In the genomic region with DNA sequence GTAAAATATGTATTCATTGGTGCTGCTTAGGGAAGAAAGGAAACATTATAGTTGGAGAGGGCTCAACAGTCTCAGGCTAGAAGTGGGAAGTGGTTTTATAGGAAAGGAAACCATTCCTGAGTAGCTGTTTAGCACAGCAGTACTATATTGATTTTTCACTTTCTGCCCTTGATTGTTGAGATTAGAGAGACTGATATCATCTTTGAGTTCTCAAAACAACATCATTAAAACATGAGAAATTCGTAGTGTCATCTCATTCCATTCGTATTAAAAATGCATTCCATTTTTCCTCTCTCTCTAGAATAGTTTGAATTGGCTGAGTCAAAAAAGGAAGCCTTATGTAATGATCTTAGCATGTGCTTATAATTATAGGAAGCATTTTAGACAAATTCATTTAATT, we compare ENCODE assay signal across 24 cellular contexts. TPM values are rescaled to one million over a fixed set of nuclear protein-coding genes. Genes with fewer than 3 reads are reported as not detected.
A peak's percentile ranks its signal among the peaks of the same experiment; 100 is the strongest.
DNase-seq lines count a peak whose midpoint lies in the region; ATAC-seq, FAIRE-seq and TF ChIP-seq lines count a peak whose summit lies in the region.
"Had no signal": no experiment of that assay in that cellular context is flagged by ENCODE, and none has a peak within 500 bp of the region (broad histone marks: within the 10 kb centered on the region; RNA-seq: fewer than 3 reads in every experiment).

No MANE protein-coding gene starts in this region.

- H3K27me3 Mint-ChIP-seq in stimulated activated naive CD8-positive, alpha-beta T cell treated with anti-CD3 and anti-CD28 coated beads, Interleukin-15, amount 100 ng/mL, for 72 hours = no peaks in the 10 kb centered on the region
- H3K27me3 Mint-ChIP-seq: activated CD4-positive, alpha-beta T cell treated with anti-CD3 and anti-CD28 coated beads for 36 hours; activated CD8-positive, alpha-beta memory T cell treated with anti-CD3 and anti-CD28 coated beads, Interleukin-2, amount 10 ng/mL, durations not matched to agents 7 days and 5 days; activated T-helper 17 cell treated with anti-CD3 and anti-CD28 coated beads, Interleukin-2, amount 50 U/mL, for 72 hours had no signal

- H3K9me3 Mint-ChIP-seq in stimulated activated naive CD8-positive, alpha-beta T cell treated with anti-CD3 and anti-CD28 coated beads, Interleukin-15, amount 100 ng/mL, for 72 hours = peaks cover 0 to under 1% of the 10 kb centered on the region in 2 donors
- H3K9me3 Mint-ChIP-seq: activated T-helper 17 cell treated with anti-CD3 and anti-CD28 coated beads, Interleukin-2, amount 50 U/mL, for 72 hours had no signal

- ATAC-seq in Panc1 (peak; percentile 70), HG02852 (IDR thresholded peaks at IDR 0.05; ENCODE audit: unreplicated experiment) (no peak)
- ATAC-seq in stimulated activated naive CD8-positive, alpha-beta T cell treated with anti-CD3 and anti-CD28 coated beads, Interleukin-15, amount 100 ng/mL, for 72 hours = no peak
- ATAC-seq: activated CD4-positive, alpha-beta T cell treated with anti-CD3 and anti-CD28 coated beads for 36 hours; activated CD8-positive, alpha-beta memory T cell treated with anti-CD3 and anti-CD28 coated beads, Interleukin-2, amount 10 ng/mL, durations not matched to agents 7 days and 5 days; activated T-helper 17 cell treated with anti-CD3 and anti-CD28 coated beads, Interleukin-2, amount 50 U/mL, for 72 hours; esophagus mucosa; heart right ventricle; sciatic nerve; upper lobe of right lung had no signal

- intact Hi-C loops in Panc1 (cut with micrococcal nuclease; ENCODE audit: unreplicated experiment) = no loop called here

- no TSS peak for BruUV-seq in Panc1 (replicated peaks; lab: Mats Ljungman, UMichigan)

- H3K4me1 ChIP-seq in Panc1 (ENCODE audit: control insufficient read depth, insufficient read depth, low read length) (no peaks in the 10 kb centered on the region), fibroblast of lung (ENCODE audit: control insufficient read depth, extremely low read depth, insufficient read depth, low read length) (no peaks in the 10 kb centered on the region)
- H3K4me1 ChIP-seq: breast epithelium, heart right ventricle, upper lobe of right lung had no signal

- H3K9ac ChIP-seq in fibroblast of lung (ENCODE audit: insufficient read depth, low read length) = no peak overlapping the region

- H3K4me3 Mint-ChIP-seq in stimulated activated naive CD8-positive, alpha-beta T cell treated with anti-CD3 and anti-CD28 coated beads, Interleukin-15, amount 100 ng/mL, for 72 hours = no peak overlapping the region
- H3K4me3 Mint-ChIP-seq: activated CD4-positive, alpha-beta T cell treated with anti-CD3 and anti-CD28 coated beads for 36 hours; activated CD8-positive, alpha-beta memory T cell treated with anti-CD3 and anti-CD28 coated beads, Interleukin-2, amount 10 ng/mL, durations not matched to agents 7 days and 5 days; activated T-helper 17 cell treated with anti-CD3 and anti-CD28 coated beads, Interleukin-2, amount 50 U/mL, for 72 hours had no signal

- CTCF ChIA-PET in Panc1 (lab: Charles Lee) = no interaction called here

- H3K27ac Mint-ChIP-seq in stimulated activated naive CD8-positive, alpha-beta T cell treated with anti-CD3 and anti-CD28 coated beads, Interleukin-15, amount 100 ng/mL, for 72 hours = no peak overlapping the region
- H3K27ac Mint-ChIP-seq: activated CD4-positive, alpha-beta T cell treated with anti-CD3 and anti-CD28 coated beads for 36 hours; activated CD8-positive, alpha-beta memory T cell treated with anti-CD3 and anti-CD28 coated beads, Interleukin-2, amount 10 ng/mL, durations not matched to agents 7 days and 5 days; activated T-helper 17 cell treated with anti-CD3 and anti-CD28 coated beads, Interleukin-2, amount 50 U/mL, for 72 hours had no signal

- H3K4me3 ChIP-seq in Panc1 (ENCODE audit: low read depth in 2 of 2, low read length in 2 of 2) (no peak overlapping the region), fibroblast of lung (replicated peaks in 1 of 4; ENCODE audit: control extremely low read depth in 1 of 4, insufficient read depth in 1 of 4, low read depth in 3 of 4, low read length in 4 of 4) (no peak overlapping the region)
- H3K4me3 ChIP-seq: breast epithelium, dorsolateral prefrontal cortex, heart right ventricle, lung, MG63, upper lobe of right lung had no signal

- H3K27me3 ChIP-seq in Panc1 (ENCODE audit: control insufficient read depth, insufficient read depth, low read length) = no peaks in the 10 kb centered on the region
- H3K27me3 ChIP-seq in fibroblast of lung (ENCODE audit: control insufficient read depth, insufficient read depth, low read length) = no peaks in the 10 kb centered on the region
- H3K27me3 ChIP-seq: breast epithelium, dorsolateral prefrontal cortex, heart right ventricle, MG63, upper lobe of right lung had no signal

- H3K79me2 ChIP-seq in fibroblast of lung (ENCODE audit: control insufficient read depth, insufficient read depth, low read length) = no peaks in the 10 kb centered on the region

- H3K27ac ChIP-seq in Panc1 (ENCODE audit: low read length) = no peak overlapping the region
- H3K27ac ChIP-seq in fibroblast of lung (ENCODE audit: insufficient read depth, low read length) = peak overlapping the region; percentile 4
- H3K27ac ChIP-seq: breast epithelium, dorsolateral prefrontal cortex, heart right ventricle, upper lobe of right lung had no signal

- H3K4me2 ChIP-seq in fibroblast of lung (ENCODE audit: extremely low read depth, insufficient read depth, low read length) = peak overlapping the region; percentile 11

- peak; percentile 62 for DNase-seq in AG08395 (ENCODE audit: low spot score)
- DNase-seq in GM19239 (ENCODE audit: insufficient read length, low spot score) = no peak
- DNase-seq in Panc1 (ENCODE audit: low read depth, low spot score) = no peak
- DNase-seq in fibroblast of lung (ENCODE audit: low read depth in 2 of 2) = peak in 1 of 2 donors; percentile 57
- DNase-seq in activated CD4-positive, CD25-positive, alpha-beta regulatory T cell treated with anti-CD3 and anti-CD28 coated beads, Interleukin-2, amount 50 U/mL, for 72 hours = no peak
- DNase-seq in stimulated activated naive CD8-positive, alpha-beta T cell treated with anti-CD3 and anti-CD28 coated beads, Interleukin-15, amount 100 ng/mL, for 72 hours = no peak
- DNase-seq in DMS153 treated with DMSO at 0.1 percent for 48 hours (lab: John Stamatoyannopoulos, UW; ENCODE audit: unreplicated experiment) = no peak
- DNase-seq: ACHN; activated CD4-positive, alpha-beta T cell treated with anti-CD3 and anti-CD28 coated beads for 36 hours; activated CD8-positive, alpha-beta memory T cell treated with anti-CD3 and anti-CD28 coated beads, Interleukin-2, amount 10 ng/mL, durations not matched to agents 7 days and 5 days; dorsolateral prefrontal cortex; heart right ventricle; MG63; NCI-H187; NCI-H748 treated with DMSO at 0.1 percent for 48 hours; stimulated activated CD4-positive, alpha-beta T cell treated with anti-CD3 and anti-CD28 coated beads, Interleukin-1b, Interleukin-23, amount 100 ng/mL, for 48 hours; T1000; upper lobe of right lung had no signal

- no peak for TF ChIP-seq CTCF in Panc1 (IDR thresholded peaks at IDR 0.05)
- TF ChIP-seq CTCF in fibroblast of lung (conservative IDR thresholded peaks at IDR 0.05 in 1 of 2, IDR thresholded peaks at IDR 0.05 in 1 of 2; ENCODE audit: low read depth in 1 of 2, low read length in 2 of 2) = no peak

- FAIRE-seq in GM19239 (lab: Jason Lieb, UNC) = peak; percentile 33

- no peaks in the 10 kb centered on the region for H3K4me1 Mint-ChIP-seq in stimulated activated naive CD8-positive, alpha-beta T cell treated with anti-CD3 and anti-CD28 coated beads, Interleukin-15, amount 100 ng/mL, for 72 hours
- H3K4me1 Mint-ChIP-seq: activated CD4-positive, alpha-beta T cell treated with anti-CD3 and anti-CD28 coated beads for 36 hours; activated CD8-positive, alpha-beta memory T cell treated with anti-CD3 and anti-CD28 coated beads, Interleukin-2, amount 10 ng/mL, durations not matched to agents 7 days and 5 days; activated T-helper 17 cell treated with anti-CD3 and anti-CD28 coated beads, Interleukin-2, amount 50 U/mL, for 72 hours had no signal

- POLR2A ChIA-PET in Panc1 (lab: Charles Lee) = no interaction called here

- peaks cover 8% of the 10 kb centered on the region for H3K36me3 ChIP-seq in Panc1 (ENCODE audit: control insufficient read depth, insufficient read depth, low read length)
- no peaks in the 10 kb centered on the region for H3K36me3 ChIP-seq in fibroblast of lung (ENCODE audit: control insufficient read depth, insufficient read depth, low read length)
- H3K36me3 ChIP-seq: breast epithelium, heart right ventricle, upper lobe of right lung had no signal

- no peaks in the 10 kb centered on the region for H4K20me1 ChIP-seq in fibroblast of lung (ENCODE audit: control insufficient read depth, extremely low read depth, insufficient read depth, low read length)

- peak overlapping the region; percentile 38 for H2AFZ ChIP-seq in fibroblast of lung (ENCODE audit: low read length)

- in situ Hi-C loops in Panc1 (cut with HindIII; ENCODE audit: low pct_unique_long_range_greater_than_20kb, low sequenced_read_pairs) = no loop called here

- no peaks in the 10 kb centered on the region for H3K9me3 ChIP-seq in Panc1 (ENCODE audit: control insufficient read depth, insufficient read depth, low read depth, low read length)
- H3K9me3 ChIP-seq in fibroblast of lung (ENCODE audit: control insufficient read depth, insufficient read depth, low read depth, low read length) = no peaks in the 10 kb centered on the region
- H3K9me3 ChIP-seq: breast epithelium, heart right ventricle, MG63, upper lobe of right lung had no signal

RNA-seq across cellular contexts. Expression of a gene that starts 14.1 kb away (rescaled TPM):
- total RNA-seq in Panc1 (2021; ENCODE audit: unreplicated experiment) (23.4 TPM), fibroblast of lung (4.9 and 5.6 TPM in 2 replicates)
- polyA plus RNA-seq in Panc1 (2012; ENCODE audit: insufficient read length) = 13.6 TPM
- polyA plus RNA-seq in fibroblast of lung = 9.1 and 29.7 TPM in 2 replicates
- 6.2 and 14.8 TPM in 2 replicates for polyA plus RNA-seq in fibroblast of lung (2012)
- polyA minus RNA-seq in fibroblast of lung (ENCODE audit: low replicate concordance) = 6.3 TPM in 1 of 2 replicates, not detected in the other

RNA-seq across cellular contexts. Expression of a gene that starts 14.2 kb away (rescaled TPM):
- total RNA-seq in Panc1 (2021; ENCODE audit: unreplicated experiment) (5.9 TPM), fibroblast of lung (2.6 and 4.0 TPM in 2 replicates)
- 3.9 TPM for polyA plus RNA-seq in Panc1 (2012; ENCODE audit: insufficient read length)
- polyA plus RNA-seq in fibroblast of lung = 2.6 and 3.0 TPM in 2 replicates
- 2.7 and 3.2 TPM in 2 replicates for polyA plus RNA-seq in fibroblast of lung (2012)
- 0.67 and 1.0 TPM in 2 replicates for polyA minus RNA-seq in fibroblast of lung (ENCODE audit: low replicate concordance)

RNA-seq across cellular contexts. Expression of a gene that starts 40.6 kb away (rescaled TPM):
- total RNA-seq in Panc1 (2021; ENCODE audit: unreplicated experiment) (16.0 TPM), fibroblast of lung (14.9 and 17.0 TPM in 2 replicates)
- polyA plus RNA-seq in Panc1 (2012; ENCODE audit: insufficient read length) = 10.9 TPM
- polyA plus RNA-seq in fibroblast of lung = 22.3 and 30.0 TPM in 2 replicates
- polyA plus RNA-seq in fibroblast of lung (2012) = 12.9 and 19.5 TPM in 2 replicates
- 0.37 and 5.3 TPM in 2 replicates for polyA minus RNA-seq in fibroblast of lung (ENCODE audit: low replicate concordance)
